8 cellular contexts compared by ENCODE assay signal in genomic region chr19:39341720-39342604, GRCh38. TPM values are rescaled to one million over a fixed set of nuclear protein-coding genes. Genes with fewer than 3 reads are reported as not detected.
DNase-seq lines count a peak whose midpoint lies in the region; ATAC-seq and TF ChIP-seq lines count a peak whose summit lies in the region.

Gene SAMD4B (plus strand): TSS chr19:39342421. CDS start chr19:39356894, 14,473 bp downstream.

- no peaks in the 10 kb centered on the region for H3K27me3 Mint-ChIP-seq in activated naive CD8-positive, alpha-beta T cell treated with anti-CD3 and anti-CD28 coated beads, Interleukin-2, amount 50 U/mL, for 24 hours

- H2BK12ac ChIP-seq in trophoblast cell (ENCODE audit: low read length): no peak within 1 kb of the TSS

- peaks cover 12% of the 10 kb centered on the region for H3K79me2 ChIP-seq in trophoblast cell (ENCODE audit: control insufficient read depth, insufficient read depth, low read length, poor library complexity)

- H3K9ac ChIP-seq in trophoblast cell (ENCODE audit: low read length): peak within 1 kb of the TSS; percentile 87

- H3K18ac ChIP-seq in trophoblast cell (ENCODE audit: low read length): peak within 1 kb of the TSS; percentile 94

- H4K8ac ChIP-seq in trophoblast cell (ENCODE audit: low read depth, low read length): peak within 1 kb of the TSS; percentile 94

- H3K4ac ChIP-seq in trophoblast cell (ENCODE audit: low read depth, low read length): peak within 1 kb of the TSS; percentile 22

- H3K27ac Mint-ChIP-seq in activated naive CD8-positive, alpha-beta T cell treated with anti-CD3 and anti-CD28 coated beads, Interleukin-2, amount 50 U/mL, for 24 hours: peak within 1 kb of the TSS; percentile 82

- H3K9me3 ChIP-seq in cardiac muscle cell (ENCODE audit: low read depth) (no peaks in the 10 kb centered on the region), trophoblast cell (ENCODE audit: insufficient read depth, low read depth, low read length) (no peaks in the 10 kb centered on the region), transverse colon (no peaks in the 10 kb centered on the region)

- H3K27me3 ChIP-seq in cardiac muscle cell: no peaks in the 10 kb centered on the region
- no peaks in the 10 kb centered on the region for H3K27me3 ChIP-seq in trophoblast cell (ENCODE audit: insufficient read depth, low read length)
- no peaks in the 10 kb centered on the region for H3K27me3 ChIP-seq in transverse colon

- peak; percentile 6 for TF ChIP-seq EP300 in transverse colon (IDR thresholded peaks at IDR 0.05; ENCODE audit: low read depth)

- peaks cover 3% of the 10 kb centered on the region for H3K36me3 Mint-ChIP-seq in activated naive CD8-positive, alpha-beta T cell treated with anti-CD3 and anti-CD28 coated beads, Interleukin-2, amount 50 U/mL, for 24 hours (ENCODE audit: low read depth)

- H2AK5ac ChIP-seq in trophoblast cell (ENCODE audit: low read length): peak within 1 kb of the TSS; percentile 47

- intact Hi-C loops in transverse colon (cut with DNase I; ENCODE audit: low total_unique reads): loop anchor here (10.0 kb wide), 1 partner anchor 193 kb away; the partner anchor contains the start of gene EID2B

- peak within 1 kb of the TSS; percentile 75 for H3K4me2 ChIP-seq in trophoblast cell (ENCODE audit: low read length)

- peak within 1 kb of the TSS; percentile 68 for H2BK120ac ChIP-seq in trophoblast cell (ENCODE audit: insufficient read depth, low read length, poor library complexity)

- peaks cover 6% of the 10 kb centered on the region for H3K79me1 ChIP-seq in trophoblast cell (ENCODE audit: low read length)

- H3K36me3 ChIP-seq in cardiac muscle cell (no peaks in the 10 kb centered on the region), trophoblast cell (ENCODE audit: control insufficient read depth in 1 of 2, insufficient read depth in 2 of 2, low read length in 2 of 2) (peaks cover 0 to 5% of the 10 kb centered on the region in 2 experiments), transverse colon (no peaks in the 10 kb centered on the region)

- peak; percentile 77 for TF ChIP-seq CTCF in GM12874 (IDR thresholded peaks at IDR 0.05; ENCODE audit: insufficient read depth, low read depth, low read length)
- TF ChIP-seq CTCF in cardiac muscle cell (IDR thresholded peaks at IDR 0.05; ENCODE audit: low read depth, low read length): peak; percentile 58
- TF ChIP-seq CTCF in transverse colon (IDR thresholded peaks at IDR 0.05): peak; percentile 66 to 84 (median 78)

- H3K4me3 Mint-ChIP-seq in activated naive CD8-positive, alpha-beta T cell treated with anti-CD3 and anti-CD28 coated beads, Interleukin-2, amount 50 U/mL, for 24 hours: peak within 1 kb of the TSS; percentile 87

- H3K4me3 ChIP-seq in cardiac muscle cell: peak within 1 kb of the TSS; percentile 84
- H3K4me3 ChIP-seq in trophoblast cell (ENCODE audit: low read depth, low read length): peak within 1 kb of the TSS; percentile 86
- H3K4me3 ChIP-seq in transverse colon: peak within 1 kb of the TSS; percentile 81 to 100 (median 92)

- TF ChIP-seq POLR2A in transverse colon (IDR thresholded peaks at IDR 0.05): peak; percentile 97

- H3K4me1 ChIP-seq in cardiac muscle cell (ENCODE audit: low read depth) (peaks cover 9% of the 10 kb centered on the region), trophoblast cell (ENCODE audit: control insufficient read depth in 1 of 2, insufficient read depth in 2 of 2, low read length in 2 of 2) (peaks cover 9 to 10% of the 10 kb centered on the region in 2 experiments), transverse colon (peaks cover 19 to 44% (median 26%) of the 10 kb centered on the region in 4 donors)

- peak within 1 kb of the TSS; percentile 76 for H2BK5ac ChIP-seq in trophoblast cell (ENCODE audit: low read depth, low read length, poor library complexity)

- H3K14ac ChIP-seq in trophoblast cell (ENCODE audit: low read length): peak within 1 kb of the TSS; percentile 88

- H3K23ac ChIP-seq in trophoblast cell (ENCODE audit: low read length): no peak within 1 kb of the TSS

- no CpG with 5 or more reads among the region's 105 CpGs for WGBS in trophoblast cell (ENCODE audit: extremely low coverage, insufficient coverage, insufficient read length)
- WGBS in transverse colon (ENCODE audit: low coverage in 1 of 2), 2 donors: 1% methylated on average over 50 of the region's 105 CpGs; no CpG with 5 or more reads in 1 of the 2 donors

- peak within 1 kb of the TSS; percentile 94 for H2AFZ ChIP-seq in trophoblast cell (ENCODE audit: insufficient read depth, low read length, poor library complexity)

- ATAC-seq in HG02763 (IDR thresholded peaks at IDR 0.05; ENCODE audit: unreplicated experiment): peak; percentile 90
- peak; percentile 95 for ATAC-seq in activated naive CD8-positive, alpha-beta T cell treated with anti-CD3 and anti-CD28 coated beads, Interleukin-2, amount 50 U/mL, for 24 hours

- in situ Hi-C loops in transverse colon (cut with MboI; ENCODE audit: low pct_ligation_motif_present in 1 of 4, low pct_unique_long_range_greater_than_20kb in 1 of 4, low sequenced_read_pairs in 3 of 4): loop anchor here in 2 of 4 donors (10.0 to 25.0 kb wide), 2 partner anchors 53 to 195 kb away; partner anchors contain the start of genes EID2 (in 2 of the 2), EID2B (in 2 of the 2), MED29 (in 1 of the 2) and PAF1 (in 1 of the 2)

- H4K12ac ChIP-seq in trophoblast cell (ENCODE audit: low read depth, low read length): peak within 1 kb of the TSS; percentile 46

- H3K4me1 Mint-ChIP-seq in activated naive CD8-positive, alpha-beta T cell treated with anti-CD3 and anti-CD28 coated beads, Interleukin-2, amount 50 U/mL, for 24 hours: peaks cover 67% of the 10 kb centered on the region

- H4K91ac ChIP-seq in trophoblast cell (ENCODE audit: low read depth, low read length): peak within 1 kb of the TSS; percentile 77

- peak within 1 kb of the TSS; percentile 80 for H3K27ac ChIP-seq in cardiac muscle cell
- H3K27ac ChIP-seq in trophoblast cell (ENCODE audit: low read depth, low read length): peak within 1 kb of the TSS; percentile 69
- H3K27ac ChIP-seq in transverse colon: peak within 1 kb of the TSS; percentile 83 to 93 (median 93)

- peak; percentile 97 to 99 (median 97) for DNase-seq in NCI-H1417 (lab: John Stamatoyannopoulos, UW)
- peak; percentile 85 to 98 for DNase-seq in SW 1271 (lab: John Stamatoyannopoulos, UW)
- peak; percentile 98 for DNase-seq in activated naive CD8-positive, alpha-beta T cell treated with anti-CD3 and anti-CD28 coated beads, Interleukin-2, amount 50 U/mL, for 24 hours
- DNase-seq in cardiac muscle cell (ENCODE audit: low read depth in 1 of 2, low spot score in 1 of 2): peak; percentile 99
- DNase-seq in trophoblast cell: peak; percentile 99
- peak; percentile 99 for DNase-seq in transverse colon

- H3K9me3 Mint-ChIP-seq in activated naive CD8-positive, alpha-beta T cell treated with anti-CD3 and anti-CD28 coated beads, Interleukin-2, amount 50 U/mL, for 24 hours: no peaks in the 10 kb centered on the region

RNA-seq across cellular contexts. Expression of gene SAMD4B, which starts in this region (rescaled TPM):
- total RNA-seq in cardiac muscle cell: 158 and 183 TPM in 2 replicates
- polyA plus RNA-seq in cardiac muscle cell: 120 and 139 TPM in 2 replicates
- polyA plus RNA-seq in trophoblast cell (2013): 161 and 162 TPM in 2 replicates
- total RNA-seq in transverse colon: 100 to 1,000 TPM in 1 of 4 donors, 10 to 100 TPM in 3; 60.7 to 102 (median 77.1) TPM

Comparison
In these comparisons a context has a peak if more than half of its experiments do, and no peak if none do; other contexts are left out.
1. Peak in every context shown above with its lines: DNase-seq, ATAC-seq, H3K4me3 ChIP-seq and H3K27ac ChIP-seq.